Comparison of ENCODE assay signal across 14 cellular contexts in genomic region chrX:68940601-68941000, GRCh38.
"Had no signal": no experiment of that assay in that cellular context is flagged by ENCODE, and none has a peak within 500 bp of the region (broad histone marks: within the 10 kb centered on the region; RNA-seq: fewer than 3 reads in every experiment).

No MANE protein-coding gene starts in this region.

- ATAC-seq: activated naive CD8-positive, alpha-beta T cell treated with anti-CD3 and anti-CD28 coated beads, Interleukin-2, amount 50 U/mL, for 24 hours; stimulated activated effector memory CD8-positive, alpha-beta T cell treated with anti-CD3 and anti-CD28 coated beads, Interleukin-12 subunit alpha, Interleukin-12 subunit beta, amount 100 ng/mL, for 72 hours; T-cell had no signal

- H3K36me3 ChIP-seq: ascending aorta, ovary, tibial artery had no signal

- H3K27ac Mint-ChIP-seq: activated CD4-positive, alpha-beta memory T cell treated with anti-CD3 and anti-CD28 coated beads, Interleukin-2, amount 10 ng/mL, durations not matched to agents 7 days and 5 days; activated naive CD8-positive, alpha-beta T cell treated with anti-CD3 and anti-CD28 coated beads, Interleukin-2, amount 50 U/mL, for 24 hours; activated T-helper 1 cell treated with anti-CD3 and anti-CD28 coated beads, Interleukin-12 subunit alpha, Interleukin-12 subunit beta, Interleukin-2, Interleukin-4 antibody, amounts not matched to agents 30 ng/mL and 10 ng/mL and 1 ng/mL, durations not matched to agents 14 hours and 24 hours and 36 hours; stimulated activated effector memory CD8-positive, alpha-beta T cell treated with anti-CD3 and anti-CD28 coated beads, Interleukin-12 subunit alpha, Interleukin-12 subunit beta, amount 100 ng/mL, for 72 hours; T-cell had no signal

- H3K36me3 Mint-ChIP-seq: stimulated activated effector memory CD8-positive, alpha-beta T cell treated with anti-CD3 and anti-CD28 coated beads, Interleukin-12 subunit alpha, Interleukin-12 subunit beta, amount 100 ng/mL, for 72 hours; T-cell had no signal

- H3K9me3 ChIP-seq: ascending aorta, ovary, tibial artery had no signal

- H3K4me1 Mint-ChIP-seq: activated CD4-positive, alpha-beta memory T cell treated with anti-CD3 and anti-CD28 coated beads, Interleukin-2, amount 10 ng/mL, durations not matched to agents 7 days and 5 days; activated naive CD8-positive, alpha-beta T cell treated with anti-CD3 and anti-CD28 coated beads, Interleukin-2, amount 50 U/mL, for 24 hours; central memory CD8-positive, alpha-beta T cell; stimulated activated effector memory CD8-positive, alpha-beta T cell treated with anti-CD3 and anti-CD28 coated beads, Interleukin-12 subunit alpha, Interleukin-12 subunit beta, amount 100 ng/mL, for 72 hours had no signal

- H3K27ac ChIP-seq: ascending aorta, ovary, tibial artery, VCaP had no signal

- H3K27me3 ChIP-seq: ovary, tibial artery had no signal

- H3K27me3 Mint-ChIP-seq: activated CD4-positive, alpha-beta memory T cell treated with anti-CD3 and anti-CD28 coated beads, Interleukin-2, amount 10 ng/mL, durations not matched to agents 7 days and 5 days; activated naive CD8-positive, alpha-beta T cell treated with anti-CD3 and anti-CD28 coated beads, Interleukin-2, amount 50 U/mL, for 24 hours; central memory CD8-positive, alpha-beta T cell had no signal

- DNase-seq: activated CD4-positive, alpha-beta memory T cell treated with anti-CD3 and anti-CD28 coated beads, Interleukin-2, amount 10 ng/mL, durations not matched to agents 7 days and 5 days; activated naive CD4-positive, alpha-beta T cell treated with Interleukin-2 at 50 U/mL for 16 hours; activated naive CD8-positive, alpha-beta T cell treated with anti-CD3 and anti-CD28 coated beads, Interleukin-2, amount 50 U/mL, for 24 hours; dermis blood vessel endothelial cell; left colon; ovary; tibial artery had no signal

- H3K4me3 ChIP-seq: ascending aorta, lung, ovary, tibial artery had no signal

- H3K4me3 Mint-ChIP-seq: activated CD4-positive, alpha-beta memory T cell treated with anti-CD3 and anti-CD28 coated beads, Interleukin-2, amount 10 ng/mL, durations not matched to agents 7 days and 5 days; activated naive CD8-positive, alpha-beta T cell treated with anti-CD3 and anti-CD28 coated beads, Interleukin-2, amount 50 U/mL, for 24 hours; activated T-helper 1 cell treated with anti-CD3 and anti-CD28 coated beads, Interleukin-12 subunit alpha, Interleukin-12 subunit beta, Interleukin-2, Interleukin-4 antibody, amounts not matched to agents 30 ng/mL and 10 ng/mL and 1 ng/mL, durations not matched to agents 14 hours and 24 hours and 36 hours; central memory CD8-positive, alpha-beta T cell; stimulated activated effector memory CD8-positive, alpha-beta T cell treated with anti-CD3 and anti-CD28 coated beads, Interleukin-12 subunit alpha, Interleukin-12 subunit beta, amount 100 ng/mL, for 72 hours; T-cell had no signal
